In genomic region chr7:128940494-128941322, GRCh38 we compare ENCODE assay signal across 9 cellular contexts.
DNase-seq lines count a peak whose midpoint lies in the region; ATAC-seq, FAIRE-seq and TF ChIP-seq lines count a peak whose summit lies in the region.
"Had no signal": no experiment of that assay in that cellular context is flagged by ENCODE, and none has a peak within 500 bp of the region (broad histone marks: within the 10 kb centered on the region; RNA-seq: fewer than 3 reads in every experiment).

No MANE protein-coding gene starts in this region.

- TF ChIP-seq CTCF in neutrophil (IDR thresholded peaks at IDR 0.05) = no peak
- no peak for TF ChIP-seq CTCF in foreskin fibroblast (IDR thresholded peaks at IDR 0.05; ENCODE audit: low read depth, low read length)

- peaks cover 8% of the 10 kb centered on the region for H3K36me3 ChIP-seq in neutrophil

- no peaks in the 10 kb centered on the region for H3K36me3 Mint-ChIP-seq in activated naive CD8-positive, alpha-beta T cell treated with anti-CD3 and anti-CD28 coated beads, Interleukin-2, amount 50 U/mL, for 24 hours (ENCODE audit: low read depth)

- peak overlapping the region; percentile 82 for H3K27ac ChIP-seq in neutrophil

- no peaks in the 10 kb centered on the region for H3K9me3 ChIP-seq in neutrophil

- peaks cover 18% of the 10 kb centered on the region for H3K27me3 Mint-ChIP-seq in activated naive CD8-positive, alpha-beta T cell treated with anti-CD3 and anti-CD28 coated beads, Interleukin-2, amount 50 U/mL, for 24 hours

- H3K4me3 ChIP-seq in neutrophil (ENCODE audit: low read depth in 1 of 2, low read length in 1 of 2) (peak overlapping the region; percentile 85 to 90), foreskin fibroblast (ENCODE audit: low read depth in 1 of 2, low read length in 2 of 2) (no peak overlapping the region)

- TF ChIP-seq POLR2A in H54 (IDR thresholded peaks at IDR 0.05; ENCODE audit: low read depth, low read length) = no peak

- H3K9me3 Mint-ChIP-seq in activated naive CD8-positive, alpha-beta T cell treated with anti-CD3 and anti-CD28 coated beads, Interleukin-2, amount 50 U/mL, for 24 hours = no peaks in the 10 kb centered on the region

- H3K27me3 ChIP-seq in neutrophil = no peaks in the 10 kb centered on the region

- H3K27ac Mint-ChIP-seq in activated naive CD8-positive, alpha-beta T cell treated with anti-CD3 and anti-CD28 coated beads, Interleukin-2, amount 50 U/mL, for 24 hours = peak overlapping the region; percentile 7

- peak; percentile 45 for DNase-seq in activated naive CD8-positive, alpha-beta T cell treated with anti-CD3 and anti-CD28 coated beads, Interleukin-2, amount 50 U/mL, for 24 hours
- no peak for DNase-seq in H54 (ENCODE audit: insufficient read length, low spot score)
- no peak for DNase-seq in foreskin fibroblast
- no peak for DNase-seq in stimulated activated naive CD4-positive, alpha-beta T cell (lab: John Stamatoyannopoulos, UW)

- peaks cover 38 to 40% of the 10 kb centered on the region in 2 experiments for H3K4me1 ChIP-seq in neutrophil (ENCODE audit: control insufficient read depth in 1 of 2, insufficient read depth in 1 of 2, low read depth in 1 of 2, low read length in 1 of 2)

- ATAC-seq in GM18498 (IDR thresholded peaks at IDR 0.05; ENCODE audit: unreplicated experiment) (peak; percentile 58), GM21390 (IDR thresholded peaks at IDR 0.05; ENCODE audit: unreplicated experiment) (peak; percentile 64), HG03571 (IDR thresholded peaks at IDR 0.05; ENCODE audit: unreplicated experiment) (peak; percentile 47)
- peak; percentile 33 for ATAC-seq in activated naive CD8-positive, alpha-beta T cell treated with anti-CD3 and anti-CD28 coated beads, Interleukin-2, amount 50 U/mL, for 24 hours
- ATAC-seq: Panc1 had no signal

- no peak for FAIRE-seq in H54 (lab: Jason Lieb, UNC)

- peaks cover 28% of the 10 kb centered on the region for H3K4me1 Mint-ChIP-seq in activated naive CD8-positive, alpha-beta T cell treated with anti-CD3 and anti-CD28 coated beads, Interleukin-2, amount 50 U/mL, for 24 hours

- peak overlapping the region; percentile 64 for H3K4me3 Mint-ChIP-seq in activated naive CD8-positive, alpha-beta T cell treated with anti-CD3 and anti-CD28 coated beads, Interleukin-2, amount 50 U/mL, for 24 hours

Comparison
In these comparisons a context has a peak if more than half of its experiments do, and no peak if none do; other contexts are left out.
1. H3K4me3 ChIP-seq: peak in neutrophil (2 of 2); none in foreskin fibroblast (0 of 2).
2. Peak in every context shown above with its lines, with median percentiles within 50 percentile points of each other: ATAC-seq.